22 cellular contexts compared by ENCODE assay signal in genomic region chr1:3594706-3595377, GRCh38. TPM values are rescaled to one million over a fixed set of nuclear protein-coding genes. Genes with fewer than 3 reads are reported as not detected.
DNase-seq lines count a peak whose midpoint lies in the region; ATAC-seq and TF ChIP-seq lines count a peak whose summit lies in the region.
"Had no signal": no experiment of that assay in that cellular context is flagged by ENCODE, and none has a peak within 500 bp of the region (broad histone marks: within the 10 kb centered on the region; RNA-seq: fewer than 3 reads in every experiment).

No MANE protein-coding gene starts in this region.

- no peak for TF ChIP-seq CTCF in fibroblast of the aortic adventitia (IDR thresholded peaks at IDR 0.05; ENCODE audit: insufficient read depth, low read length)

- H4K91ac ChIP-seq in neuronal stem cell (ENCODE audit: low read depth, low read length, poor library complexity) = no peak overlapping the region

- peak overlapping the region; percentile 78 for H2BK15ac ChIP-seq in neuronal stem cell (ENCODE audit: low read length)

- intact Hi-C loops in right cardiac atrium (cut with DNase I) = no loop called here
- intact Hi-C loops in left ventricle myocardium superior (cut with micrococcal nuclease) = no loop called here

- H2BK12ac ChIP-seq in neuronal stem cell (ENCODE audit: low read length) = no peak overlapping the region

- H4K20me1 ChIP-seq in BLaER1 treated with 17β-estradiol and CSF1 and Interleukin-3, amounts not matched to agents 10 nM and 100 nM = peaks cover 0 to 84% (median 12%) of the 10 kb centered on the region in 11 experiments; a peak in 14 of 22 replicates

- H3K14ac ChIP-seq in neuronal stem cell (ENCODE audit: low read length) = peak overlapping the region; percentile 56

- H3K4me3 ChIP-seq in right cardiac atrium (ENCODE audit: low read length) (no peak overlapping the region), fibroblast of the aortic adventitia (ENCODE audit: low read depth, low read length) (no peak overlapping the region), neuronal stem cell (ENCODE audit: low read length in 2 of 2) (no peak overlapping the region)
- no peak overlapping the region for H3K4me3 ChIP-seq in BLaER1 treated with 17β-estradiol and CSF1 and Interleukin-3, amounts not matched to agents 10 nM and 100 nM
- H3K4me3 ChIP-seq: GM23338 had no signal

- peaks cover 0 to 33% (median 5%) of the 10 kb centered on the region in 11 experiments; a peak in 10 of 22 replicates for H3K36me3 ChIP-seq in BLaER1 treated with 17β-estradiol and CSF1 and Interleukin-3, amounts not matched to agents 10 nM and 100 nM
- H3K36me3 ChIP-seq in neuronal stem cell (replicated peaks in 1 of 2; ENCODE audit: control insufficient read depth in 2 of 2, insufficient read depth in 2 of 2, low read length in 2 of 2) = peaks cover 0 to 7% of the 10 kb centered on the region in 2 donors

- ATAC-seq in right cardiac atrium (peak in 1 of 2 donors; percentile 10), left ventricle myocardium superior (no peak), GM21717 (IDR thresholded peaks at IDR 0.05; ENCODE audit: unreplicated experiment) (no peak), left lobe of liver (no peak), SK-N-SH treated with all-trans-retinoic acid at 6 μM for 48 hours (no peak)
- ATAC-seq: GM23338 had no signal

- H3K27ac ChIP-seq in right cardiac atrium (ENCODE audit: low read length) = no peak overlapping the region
- no peak overlapping the region for H3K27ac ChIP-seq in BLaER1 treated with 17β-estradiol and CSF1 and Interleukin-3, amounts not matched to agents 10 nM and 100 nM
- H3K27ac ChIP-seq in neuronal stem cell (replicated peaks; ENCODE audit: low read length) = no peak overlapping the region
- H3K27ac ChIP-seq: HL-60, KMS-11 had no signal

- H3K18ac ChIP-seq in neuronal stem cell (ENCODE audit: low read length) = peak overlapping the region; percentile 19

- no peak overlapping the region for H2BK5ac ChIP-seq in neuronal stem cell (ENCODE audit: low read length)

- H3K9ac ChIP-seq in BLaER1 treated with 17β-estradiol and CSF1 and Interleukin-3, amounts not matched to agents 10 nM and 100 nM = peak overlapping the region in 2 of 11 experiments; percentile 13 to 19; a peak in 1 of 22 replicates
- H3K9ac ChIP-seq in neuronal stem cell (ENCODE audit: low read depth, low read length, poor library complexity) = no peak overlapping the region
- H3K9ac ChIP-seq: KMS-11 had no signal

- WGBS in right cardiac atrium = 68% methylated on average over 31 of the region's 31 CpGs
- no CpG with 5 or more reads among the region's 31 CpGs for WGBS in neuronal stem cell (ENCODE audit: extremely low coverage in 2 of 2, insufficient read length in 2 of 2, insufficient replicate concordance in 1 of 2), 2 donors

- DNase-seq in right cardiac atrium (peak; percentile 54 to 86 (median 81)), left ventricle myocardium superior (no peak), fibroblast of the aortic adventitia (ENCODE audit: low read depth) (peak; percentile 47), neuronal stem cell (ENCODE audit: low spot score) (no peak), left lobe of liver (ENCODE audit: low spot score) (no peak)
- DNase-seq: ACHN; AML-193; CD4-positive, CD25-positive, alpha-beta regulatory T cell; CD8-positive, alpha-beta memory T cell; COR-L47; DMS 273 treated with DMSO at 0.1 percent for 48 hours; DMS53; DND-41; EL; HCEC 1CT had no signal

- peak overlapping the region; percentile 75 for H2AK5ac ChIP-seq in neuronal stem cell (ENCODE audit: low read depth, low read length)

- no peak overlapping the region for H2BK120ac ChIP-seq in neuronal stem cell (ENCODE audit: low read depth, low read length)

- peak overlapping the region in 9 of 11 experiments; percentile 88 to 100 (median 97); a peak in 16 of 22 replicates for H3K4me2 ChIP-seq in BLaER1 treated with 17β-estradiol and CSF1 and Interleukin-3, amounts not matched to agents 10 nM and 100 nM
- no peak overlapping the region for H3K4me2 ChIP-seq in neuronal stem cell (ENCODE audit: insufficient read depth, low read length, poor library complexity, severe bottlenecking)
- H3K4me2 ChIP-seq: GM23338, KMS-11 had no signal

- H3K79me1 ChIP-seq in neuronal stem cell (ENCODE audit: low read depth, low read length) = peaks cover 12% of the 10 kb centered on the region

- no peak overlapping the region for H2AFZ ChIP-seq in neuronal stem cell (ENCODE audit: low read length)
- H2AFZ ChIP-seq: GM23338 had no signal

- H3K27me3 ChIP-seq in right cardiac atrium (ENCODE audit: control insufficient read depth, insufficient read depth) (no peaks in the 10 kb centered on the region), neuronal stem cell (ENCODE audit: control insufficient read depth in 3 of 3, insufficient read depth in 3 of 3, low read depth in 1 of 3, low read length in 3 of 3) (no peaks in the 10 kb centered on the region)
- H3K27me3 ChIP-seq in BLaER1 treated with 17β-estradiol and CSF1 and Interleukin-3, amounts not matched to agents 10 nM and 100 nM = peaks cover 0 to 8% (median 0%) of the 10 kb centered on the region in 11 experiments; a peak in 3 of 22 replicates

- peaks cover 3% of the 10 kb centered on the region for H3K4me1 ChIP-seq in right cardiac atrium (ENCODE audit: control insufficient read depth, insufficient read depth, low read length)
- H3K4me1 ChIP-seq in BLaER1 treated with 17β-estradiol and CSF1 and Interleukin-3, amounts not matched to agents 10 nM and 100 nM = peaks cover 55 to 98% (median 93%) of the 10 kb centered on the region in 10 experiments
- H3K4me1 ChIP-seq in neuronal stem cell (ENCODE audit: control insufficient read depth in 2 of 2, insufficient read depth in 1 of 2, low read depth in 1 of 2, low read length in 2 of 2) = peaks cover 39 to 47% of the 10 kb centered on the region in 2 donors

- peak overlapping the region; percentile 17 for H3K23ac ChIP-seq in neuronal stem cell (ENCODE audit: low read depth, low read length, poor library complexity)

- H3K9me3 ChIP-seq in right cardiac atrium (ENCODE audit: control insufficient read depth, low read length) = no peaks in the 10 kb centered on the region
- no peaks in the 10 kb centered on the region for H3K9me3 ChIP-seq in BLaER1 treated with 17β-estradiol and CSF1 and Interleukin-3, amounts not matched to agents 10 nM and 100 nM (replicated peaks in 1 of 11)
- H3K9me3 ChIP-seq in neuronal stem cell (replicated peaks in 1 of 2; ENCODE audit: control insufficient read depth in 2 of 2, insufficient read depth in 1 of 2, low read depth in 1 of 2, low read length in 2 of 2) = no peaks in the 10 kb centered on the region

- H3K4ac ChIP-seq in neuronal stem cell (ENCODE audit: low read length) = no peak overlapping the region

- H4K8ac ChIP-seq in neuronal stem cell (ENCODE audit: low read depth, low read length) = no peak overlapping the region

TF ChIP-seq in SK-N-SH treated with all-trans-retinoic acid at 6 μM for 48 hours, 23 proteins besides CTCF, POLR2A, EP300 and RAD21:
- TF ChIP-seq CSDC2 (CRISPR knock-in tag; IDR thresholded peaks at IDR 0.05) (no peak), CSRNP3 (CRISPR knock-in tag; IDR thresholded peaks at IDR 0.05) (no peak), ZNF8 (CRISPR knock-in tag; IDR thresholded peaks at IDR 0.05) (no peak), ISL1 (CRISPR knock-in tag; IDR thresholded peaks at IDR 0.05) (no peak), ZNF565 (CRISPR knock-in tag; conservative IDR thresholded peaks at IDR 0.05; ENCODE audit: low read depth) (no peak), GLIS3 (CRISPR knock-in tag; IDR thresholded peaks at IDR 0.05) (no peak), ZC3H10 (CRISPR knock-in tag; IDR thresholded peaks at IDR 0.05) (no peak), PPARA (CRISPR knock-in tag; IDR thresholded peaks at IDR 0.05; ENCODE audit: borderline replicate concordance) (no peak), OSR1 (CRISPR knock-in tag; IDR thresholded peaks at IDR 0.05) (no peak), ZFP30 (CRISPR knock-in tag; IDR thresholded peaks at IDR 0.05) (no peak), RARB (CRISPR knock-in tag; IDR thresholded peaks at IDR 0.05) (no peak), ARNTL (CRISPR knock-in tag; IDR thresholded peaks at IDR 0.05; ENCODE audit: borderline replicate concordance, low read depth) (no peak)

RNA-seq across cellular contexts. Expression of gene MEGF6, which starts 16.5 kb away (rescaled TPM):
- total RNA-seq in right cardiac atrium = 10 to 100 TPM in 3 of 4 donors, 1 to 10 TPM in 1; 7.0 to 18.7 (median 13.9) TPM
- polyA plus RNA-seq in right cardiac atrium = 7.2 TPM
- total RNA-seq in left ventricle myocardium superior = 11.6 TPM
- 102 and 103 TPM in 2 replicates for total RNA-seq in fibroblast of the aortic adventitia (ENCODE audit: low replicate concordance)
- polyA plus RNA-seq in neuronal stem cell (2013, experiment 1 of 2) = 10.3 TPM
- polyA plus RNA-seq in neuronal stem cell (2013, experiment 2 of 2) = 10.0 TPM
- total RNA-seq in left lobe of liver = 6.9 TPM

RNA-seq across cellular contexts. Expression of gene TPRG1L, which starts 30.0 kb away (rescaled TPM):
- total RNA-seq in right cardiac atrium (10 to 100 TPM; 46.3 to 51.4 (median 46.6) TPM), left ventricle myocardium superior (48.6 TPM), fibroblast of the aortic adventitia (ENCODE audit: low replicate concordance) (14.6 and 44.4 TPM in 2 replicates), left lobe of liver (49.9 TPM)
- 35.8 TPM for polyA plus RNA-seq in right cardiac atrium
- 13.4 TPM for polyA plus RNA-seq in neuronal stem cell (2013, experiment 1 of 2)
- 13.2 TPM for polyA plus RNA-seq in neuronal stem cell (2013, experiment 2 of 2)

RNA-seq across cellular contexts. Expression of gene WRAP73, which starts 55.1 kb away (rescaled TPM):
- 10 to 100 TPM in 3 of 4 donors, 1 to 10 TPM in 1; 8.7 to 13.9 (median 12.2) TPM for total RNA-seq in right cardiac atrium
- 12.9 TPM for polyA plus RNA-seq in right cardiac atrium
- total RNA-seq in left ventricle myocardium superior = 12.5 TPM
- total RNA-seq in fibroblast of the aortic adventitia (ENCODE audit: low replicate concordance) = 6.0 and 10.0 TPM in 2 replicates
- 24.6 TPM for polyA plus RNA-seq in neuronal stem cell (2013, experiment 1 of 2)
- 25.7 TPM for polyA plus RNA-seq in neuronal stem cell (2013, experiment 2 of 2)
- 8.9 TPM for total RNA-seq in left lobe of liver

RNA-seq across cellular contexts. Expression of gene TP73, which starts 57.5 kb away (rescaled TPM):
- total RNA-seq in right cardiac atrium (under 1 TPM in 1 of 4 donors, not detected in 3; 0.18 TPM), left ventricle myocardium superior (0.05 TPM), fibroblast of the aortic adventitia (ENCODE audit: low replicate concordance) (0.18 TPM in 1 of 2 replicates, not detected in the other), left lobe of liver (0.08 TPM)
- polyA plus RNA-seq in right cardiac atrium = 0.07 TPM
- 0.18 TPM for polyA plus RNA-seq in neuronal stem cell (2013, experiment 1 of 2)
- polyA plus RNA-seq in neuronal stem cell (2013, experiment 2 of 2) = 0.19 TPM
- total RNA-seq: CD4-positive, CD25-positive, alpha-beta regulatory T cell; HT1080 had no signal

Comparison
In these comparisons a context has a peak if more than half of its experiments do, and no peak if none do; other contexts are left out.
1. DNase-seq: peak in right cardiac atrium (3 of 3) and fibroblast of the aortic adventitia (single experiment); none in left ventricle myocardium superior (single experiment), neuronal stem cell (single experiment) and left lobe of liver (single experiment).